16 cellular contexts compared by ENCODE assay signal in genomic region chr3:33513262-33513863, GRCh38.
DNase-seq lines count a peak whose midpoint lies in the region; ATAC-seq and TF ChIP-seq lines count a peak whose summit lies in the region.
"Had no signal": no experiment of that assay in that cellular context is flagged by ENCODE, and none has a peak within 500 bp of the region (broad histone marks: within the 10 kb centered on the region; RNA-seq: fewer than 3 reads in every experiment).

No MANE protein-coding gene starts in this region.

- no peak for TF ChIP-seq EP300 in upper lobe of left lung (IDR thresholded peaks at IDR 0.05)

- H3K4me1 ChIP-seq in trophoblast cell (ENCODE audit: control insufficient read depth in 1 of 2, insufficient read depth in 2 of 2, low read length in 2 of 2) (no peaks in the 10 kb centered on the region), upper lobe of left lung (no peaks in the 10 kb centered on the region)

- no peak for TF ChIP-seq CTCF in upper lobe of left lung (IDR thresholded peaks at IDR 0.05)

- H3K9me3 Mint-ChIP-seq in activated CD8-positive, alpha-beta memory T cell treated with anti-CD3 and anti-CD28 coated beads, Interleukin-2, amount 10 ng/mL, durations not matched to agents 7 days and 5 days (ENCODE audit: low read depth) = no peaks in the 10 kb centered on the region
- H3K9me3 Mint-ChIP-seq in activated T-helper 17 cell treated with anti-CD3 and anti-CD28 coated beads, Interleukin-2, amount 50 U/mL, for 72 hours = no peaks in the 10 kb centered on the region
- no peaks in the 10 kb centered on the region for H3K9me3 Mint-ChIP-seq in stimulated activated naive CD8-positive, alpha-beta T cell treated with anti-CD3 and anti-CD28 coated beads, Interleukin-15, amount 100 ng/mL, for 72 hours
- H3K9me3 Mint-ChIP-seq: CD4-positive, alpha-beta memory T cell; GM23338; H9 had no signal

- no peak overlapping the region for H2BK12ac ChIP-seq in trophoblast cell (ENCODE audit: low read length)

- H3K4me1 Mint-ChIP-seq in activated CD8-positive, alpha-beta memory T cell treated with anti-CD3 and anti-CD28 coated beads, Interleukin-2, amount 10 ng/mL, durations not matched to agents 7 days and 5 days = peaks cover 8% of the 10 kb centered on the region
- H3K4me1 Mint-ChIP-seq in activated T-helper 17 cell treated with anti-CD3 and anti-CD28 coated beads, Interleukin-2, amount 50 U/mL, for 72 hours = no peaks in the 10 kb centered on the region
- no peaks in the 10 kb centered on the region for H3K4me1 Mint-ChIP-seq in stimulated activated naive CD8-positive, alpha-beta T cell treated with anti-CD3 and anti-CD28 coated beads, Interleukin-15, amount 100 ng/mL, for 72 hours
- H3K4me1 Mint-ChIP-seq: CD4-positive, alpha-beta memory T cell; GM23338; H9 had no signal

- DNase-seq in activated CD8-positive, alpha-beta memory T cell treated with anti-CD3 and anti-CD28 coated beads, Interleukin-2, amount 10 ng/mL, durations not matched to agents 7 days and 5 days = no peak
- DNase-seq in activated CD8-positive, alpha-beta memory T cell treated with anti-CD3 and anti-CD28 coated beads for 24 hours = no peak
- DNase-seq in trophoblast cell = no peak
- peak in 1 of 2 donors; percentile 44 for DNase-seq in stimulated activated naive CD8-positive, alpha-beta T cell treated with anti-CD3 and anti-CD28 coated beads, Interleukin-15, amount 100 ng/mL, for 72 hours
- DNase-seq in upper lobe of left lung = no peak
- DNase-seq: C1 segment of cervical spinal cord; Calu3; CD4-positive, alpha-beta memory T cell; COR-L47; DMS53; DMS79 treated with DMSO at 0.1 percent for 48 hours; GF-D8; H9 had no signal

- no peak overlapping the region for H3K4me3 Mint-ChIP-seq in activated CD8-positive, alpha-beta memory T cell treated with anti-CD3 and anti-CD28 coated beads, Interleukin-2, amount 10 ng/mL, durations not matched to agents 7 days and 5 days
- no peak overlapping the region for H3K4me3 Mint-ChIP-seq in activated T-helper 17 cell treated with anti-CD3 and anti-CD28 coated beads, Interleukin-2, amount 50 U/mL, for 72 hours
- no peak overlapping the region for H3K4me3 Mint-ChIP-seq in stimulated activated naive CD8-positive, alpha-beta T cell treated with anti-CD3 and anti-CD28 coated beads, Interleukin-15, amount 100 ng/mL, for 72 hours
- H3K4me3 Mint-ChIP-seq: CD4-positive, alpha-beta memory T cell; GM23338; H9 had no signal

- no peak overlapping the region for H3K18ac ChIP-seq in trophoblast cell (ENCODE audit: low read length)

- no peaks in the 10 kb centered on the region for H3K27me3 Mint-ChIP-seq in activated CD8-positive, alpha-beta memory T cell treated with anti-CD3 and anti-CD28 coated beads, Interleukin-2, amount 10 ng/mL, durations not matched to agents 7 days and 5 days
- no peaks in the 10 kb centered on the region for H3K27me3 Mint-ChIP-seq in activated T-helper 17 cell treated with anti-CD3 and anti-CD28 coated beads, Interleukin-2, amount 50 U/mL, for 72 hours
- H3K27me3 Mint-ChIP-seq in stimulated activated naive CD8-positive, alpha-beta T cell treated with anti-CD3 and anti-CD28 coated beads, Interleukin-15, amount 100 ng/mL, for 72 hours = no peaks in the 10 kb centered on the region
- H3K27me3 Mint-ChIP-seq: CD4-positive, alpha-beta memory T cell had no signal

- H3K27me3 ChIP-seq in trophoblast cell (ENCODE audit: insufficient read depth, low read length) (no peaks in the 10 kb centered on the region), upper lobe of left lung (no peaks in the 10 kb centered on the region)

- H3K4ac ChIP-seq in trophoblast cell (ENCODE audit: low read depth, low read length) = no peak overlapping the region

- H3K36me3 ChIP-seq in trophoblast cell (ENCODE audit: control insufficient read depth in 1 of 2, insufficient read depth in 2 of 2, low read length in 2 of 2) (peaks cover 8% of the 10 kb centered on the region in 2 experiments), upper lobe of left lung (peaks cover 0 to 56% (median 8%) of the 10 kb centered on the region in 4 donors)

- WGBS in trophoblast cell (ENCODE audit: extremely low coverage, insufficient coverage, insufficient read length) = no CpG with 5 or more reads among the region's 6 CpGs
- 84 to 96% methylated on average over 6 of the region's 6 CpGs for WGBS in upper lobe of left lung, 2 donors

- CTCF ChIA-PET in activated CD8-positive, alpha-beta memory T cell treated with anti-CD3 and anti-CD28 coated beads, Interleukin-2, amount 10 ng/mL, durations not matched to agents 7 days and 5 days (lab: Charles Lee) = no interaction called here

- H3K79me1 ChIP-seq in trophoblast cell (ENCODE audit: low read length) = no peaks in the 10 kb centered on the region

- H3K4me3 ChIP-seq in trophoblast cell (ENCODE audit: low read depth, low read length) (no peak overlapping the region), upper lobe of left lung (no peak overlapping the region)
- H3K4me3 ChIP-seq: GM23338 had no signal

- no peak overlapping the region for H3K23ac ChIP-seq in trophoblast cell (ENCODE audit: low read length)

- H3K36me3 Mint-ChIP-seq in activated CD8-positive, alpha-beta memory T cell treated with anti-CD3 and anti-CD28 coated beads, Interleukin-2, amount 10 ng/mL, durations not matched to agents 7 days and 5 days = peaks cover 39% of the 10 kb centered on the region
- peaks cover 59% of the 10 kb centered on the region for H3K36me3 Mint-ChIP-seq in activated T-helper 17 cell treated with anti-CD3 and anti-CD28 coated beads, Interleukin-2, amount 50 U/mL, for 72 hours (ENCODE audit: low read depth)

- no peak overlapping the region for H4K12ac ChIP-seq in trophoblast cell (ENCODE audit: low read depth, low read length)

- peak overlapping the region; percentile 31 for H2BK5ac ChIP-seq in trophoblast cell (ENCODE audit: low read depth, low read length, poor library complexity)

- no peak overlapping the region for H3K9ac ChIP-seq in trophoblast cell (ENCODE audit: low read length)

- H3K79me2 ChIP-seq in trophoblast cell (ENCODE audit: control insufficient read depth, insufficient read depth, low read length, poor library complexity) = no peaks in the 10 kb centered on the region

- H2AFZ ChIP-seq in trophoblast cell (ENCODE audit: insufficient read depth, low read length, poor library complexity) = no peak overlapping the region
- H2AFZ ChIP-seq: GM23338 had no signal

- H2BK120ac ChIP-seq in trophoblast cell (ENCODE audit: insufficient read depth, low read length, poor library complexity) = no peak overlapping the region

- no peak overlapping the region for H2AK5ac ChIP-seq in trophoblast cell (ENCODE audit: low read length)

- no peak overlapping the region for H4K91ac ChIP-seq in trophoblast cell (ENCODE audit: low read depth, low read length)

- H3K27ac ChIP-seq in trophoblast cell (ENCODE audit: low read depth, low read length) (no peak overlapping the region), upper lobe of left lung (no peak overlapping the region)

- no peak overlapping the region for H4K8ac ChIP-seq in trophoblast cell (ENCODE audit: low read depth, low read length)

- H3K4me2 ChIP-seq in trophoblast cell (ENCODE audit: low read length) = no peak overlapping the region
- H3K4me2 ChIP-seq: GM23338 had no signal

- ATAC-seq in activated CD8-positive, alpha-beta memory T cell treated with anti-CD3 and anti-CD28 coated beads, Interleukin-2, amount 10 ng/mL, durations not matched to agents 7 days and 5 days = no peak
- peak; percentile 55 for ATAC-seq in activated T-helper 17 cell treated with anti-CD3 and anti-CD28 coated beads, Interleukin-2, amount 50 U/mL, for 72 hours (replicated peaks)
- ATAC-seq in stimulated activated naive CD8-positive, alpha-beta T cell treated with anti-CD3 and anti-CD28 coated beads, Interleukin-15, amount 100 ng/mL, for 72 hours = peak; percentile 98
- no peak for ATAC-seq in upper lobe of left lung (ENCODE audit: low FRiP score in 2 of 2)
- ATAC-seq: GM23338, HCT116 had no signal

- H3K27ac Mint-ChIP-seq in activated CD8-positive, alpha-beta memory T cell treated with anti-CD3 and anti-CD28 coated beads, Interleukin-2, amount 10 ng/mL, durations not matched to agents 7 days and 5 days = peak overlapping the region; percentile 26
- no peak overlapping the region for H3K27ac Mint-ChIP-seq in activated T-helper 17 cell treated with anti-CD3 and anti-CD28 coated beads, Interleukin-2, amount 50 U/mL, for 72 hours
- H3K27ac Mint-ChIP-seq in stimulated activated naive CD8-positive, alpha-beta T cell treated with anti-CD3 and anti-CD28 coated beads, Interleukin-15, amount 100 ng/mL, for 72 hours = no peak overlapping the region
- H3K27ac Mint-ChIP-seq: CD4-positive, alpha-beta memory T cell; GM23338; H9 had no signal

- TF ChIP-seq POLR2A in upper lobe of left lung (IDR thresholded peaks at IDR 0.05) = no peak

- H3K14ac ChIP-seq in trophoblast cell (ENCODE audit: low read length) = no peak overlapping the region

- H3K9me3 ChIP-seq in trophoblast cell (ENCODE audit: insufficient read depth, low read depth, low read length) (no peaks in the 10 kb centered on the region), upper lobe of left lung (no peaks in the 10 kb centered on the region)

Comparison
In these comparisons a context has a peak if more than half of its experiments do, and no peak if none do; other contexts are left out.
1. ATAC-seq: peak in activated T-helper 17 cell treated with anti-CD3 and anti-CD28 coated beads, Interleukin-2, amount 50 U/mL, for 72 hours (single experiment) and stimulated activated naive CD8-positive, alpha-beta T cell treated with anti-CD3 and anti-CD28 coated beads, Interleukin-15, amount 100 ng/mL, for 72 hours (single experiment); none in activated CD8-positive, alpha-beta memory T cell treated with anti-CD3 and anti-CD28 coated beads, Interleukin-2, amount 10 ng/mL, durations not matched to agents 7 days and 5 days (single experiment) and upper lobe of left lung (0 of 2).